3 cellular contexts compared by ENCODE assay signal in the genomic region with DNA sequence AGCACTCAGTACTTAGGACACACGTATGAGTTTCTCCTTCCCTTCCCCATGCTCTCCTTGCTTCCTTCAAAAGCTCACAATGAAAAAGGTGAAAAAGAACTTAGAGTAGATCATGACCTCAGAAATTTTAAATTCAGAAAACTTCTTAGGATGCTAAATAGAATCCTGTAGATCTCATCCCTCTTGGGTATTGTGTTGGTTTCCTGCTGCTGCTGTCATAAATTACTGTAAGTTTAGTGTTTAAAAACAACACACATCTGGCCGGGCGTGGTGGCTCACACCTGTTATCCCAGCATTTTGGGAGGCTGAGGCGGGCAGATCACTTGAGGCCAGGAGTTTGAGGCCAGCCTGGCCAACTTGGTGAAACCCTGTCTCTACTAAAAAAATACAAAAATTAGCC.
DNase-seq lines count a peak whose midpoint lies in the region; ATAC-seq and TF ChIP-seq lines count a peak whose summit lies in the region.
"Not testable (repeated sequence)": the region's sequence is repeated elsewhere in the genome, so short reads cannot be mapped to it uniquely, and the experiment has no call there.

No MANE protein-coding gene starts in this region.

- H3K27ac ChIP-seq in CD4-positive, CD25-positive, alpha-beta regulatory T cell (ENCODE audit: insufficient read depth, low read length, poor library complexity, severe bottlenecking) = not testable (repeated sequence)

- H3K9me3 ChIP-seq in CD4-positive, CD25-positive, alpha-beta regulatory T cell (ENCODE audit: control insufficient read depth in 2 of 2, low read length in 2 of 2) = not testable (repeated sequence)

- H3K27ac Mint-ChIP-seq in CD4-positive, CD25-positive, alpha-beta regulatory T cell = peak overlapping the region in 2 of 3 donors; percentile 9 to 10

- H3K27me3 ChIP-seq in CD4-positive, CD25-positive, alpha-beta regulatory T cell (ENCODE audit: control insufficient read depth, insufficient read depth, low read length) = not testable (repeated sequence)

- not testable (repeated sequence) for DNase-seq in CD4-positive, CD25-positive, alpha-beta regulatory T cell
- DNase-seq in LHCN-M2 (ENCODE audit: low read depth) (peak; percentile 51), fibroblast of mammary gland (ENCODE audit: low read depth) (peak; percentile 64)

- not testable (repeated sequence) for H3K27me3 Mint-ChIP-seq in CD4-positive, CD25-positive, alpha-beta regulatory T cell

- not testable (repeated sequence) for TF ChIP-seq CTCF in fibroblast of mammary gland (conservative IDR thresholded peaks at IDR 0.05; ENCODE audit: control insufficient read depth, insufficient read depth, low read depth, low read length)

- H3K9me3 Mint-ChIP-seq in CD4-positive, CD25-positive, alpha-beta regulatory T cell = not testable (repeated sequence)

- H3K4me1 ChIP-seq in CD4-positive, CD25-positive, alpha-beta regulatory T cell (ENCODE audit: control insufficient read depth, insufficient read depth, low read length, poor library complexity, severe bottlenecking) = not testable (repeated sequence)

- H3K36me3 ChIP-seq in CD4-positive, CD25-positive, alpha-beta regulatory T cell (ENCODE audit: control insufficient read depth, insufficient read depth, low read length) = not testable (repeated sequence)

- not testable (repeated sequence) for H3K4me3 ChIP-seq in CD4-positive, CD25-positive, alpha-beta regulatory T cell (ENCODE audit: low read depth, low read length); fibroblast of mammary gland (ENCODE audit: control insufficient read depth, low read depth, low read length)

- H3K36me3 Mint-ChIP-seq in CD4-positive, CD25-positive, alpha-beta regulatory T cell = not testable (repeated sequence)

- H3K4me3 Mint-ChIP-seq in CD4-positive, CD25-positive, alpha-beta regulatory T cell = not testable (repeated sequence)

- not testable (repeated sequence) for ATAC-seq in CD4-positive, CD25-positive, alpha-beta regulatory T cell (ENCODE audit: low read depth in 2 of 2)

- not testable (repeated sequence) for H3K4me1 Mint-ChIP-seq in CD4-positive, CD25-positive, alpha-beta regulatory T cell
